ENCODE assay signal across 11 cellular contexts in genomic region chr12:62720661-62721330, GRCh38.
DNase-seq lines count a peak whose midpoint lies in the region; ATAC-seq and TF ChIP-seq lines count a peak whose summit lies in the region.
"Had no signal": no experiment of that assay in that cellular context is flagged by ENCODE, and none has a peak within 500 bp of the region (broad histone marks: within the 10 kb centered on the region; RNA-seq: fewer than 3 reads in every experiment).

No MANE protein-coding gene starts in this region.

- no peaks in the 10 kb centered on the region for H3K27me3 Mint-ChIP-seq in activated T-cell treated with anti-CD3 and anti-CD28 coated beads, Interleukin-2, amount 50 U/mL, for 72 hours (ENCODE audit: low read depth)

- in situ Hi-C loops in astrocyte of the spinal cord (cut with HindIII; ENCODE audit: low sequenced_read_pairs) = no loop called here

- H3K4me3 Mint-ChIP-seq in activated T-cell treated with anti-CD3 and anti-CD28 coated beads, Interleukin-2, amount 50 U/mL, for 72 hours = no peak overlapping the region

- no peaks in the 10 kb centered on the region for H3K9me3 Mint-ChIP-seq in activated T-cell treated with anti-CD3 and anti-CD28 coated beads, Interleukin-2, amount 50 U/mL, for 72 hours
- H3K9me3 Mint-ChIP-seq: activated T-helper 2 cell treated with anti-CD3 and anti-CD28 coated beads, Interferon-gamma antibody, Interleukin-2, Interleukin-4, amounts not matched to agents 10 μg/mL and 5 μg/mL and 100 μg/mL, durations not matched to agents 14 hours and 24 hours and 36 hours had no signal

- H3K4me1 Mint-ChIP-seq in activated T-cell treated with anti-CD3 and anti-CD28 coated beads, Interleukin-2, amount 50 U/mL, for 72 hours (ENCODE audit: low read depth) = no peaks in the 10 kb centered on the region

- no peaks in the 10 kb centered on the region for H3K36me3 Mint-ChIP-seq in activated T-cell treated with anti-CD3 and anti-CD28 coated beads, Interleukin-2, amount 50 U/mL, for 72 hours (ENCODE audit: insufficient read depth in 2 of 2)

- no peak overlapping the region for H3K27ac Mint-ChIP-seq in activated T-cell treated with anti-CD3 and anti-CD28 coated beads, Interleukin-2, amount 50 U/mL, for 72 hours
- H3K27ac Mint-ChIP-seq: activated T-helper 2 cell treated with anti-CD3 and anti-CD28 coated beads, Interferon-gamma antibody, Interleukin-2, Interleukin-4, amounts not matched to agents 10 μg/mL and 5 μg/mL and 100 μg/mL, durations not matched to agents 14 hours and 24 hours and 36 hours had no signal

- no peak overlapping the region for H3K4me3 ChIP-seq in astrocyte of the spinal cord (ENCODE audit: low read depth, low read length)
- H3K4me3 ChIP-seq: BLaER1, esophagus squamous epithelium had no signal

- ATAC-seq in activated T-cell treated with anti-CD3 and anti-CD28 coated beads, Interleukin-2, amount 50 U/mL, for 72 hours (replicated peaks in 1 of 2) = no peak
- no peak for ATAC-seq in GM19023 (IDR thresholded peaks at IDR 0.05; ENCODE audit: unreplicated experiment)

- DNase-seq in AG09319 (ENCODE audit: extremely low read depth, low read depth) (peak; percentile 38), NCI-H2107 (lab: John Stamatoyannopoulos, UW) (peak; percentile 73), astrocyte of the spinal cord (ENCODE audit: low read depth, low spot score) (peak; percentile 46), left kidney (ENCODE audit: low read depth, low spot score) (peak; percentile 34), cortex of kidney (lab: John Stamatoyannopoulos, UW) (no peak)
- DNase-seq in activated T-cell treated with anti-CD3 and anti-CD28 coated beads, Interleukin-2, amount 50 U/mL, for 72 hours = no peak
- no peak for DNase-seq in stimulated activated CD4-positive, alpha-beta T cell treated with anti-CD3 and anti-CD28 coated beads, Interleukin-15, amount 100 ng/mL, for 24 hours
- DNase-seq: esophagus squamous epithelium had no signal

- no peak for TF ChIP-seq CTCF in AG09319 (IDR thresholded peaks at IDR 0.05; ENCODE audit: low read depth, low read length)
- no peak for TF ChIP-seq CTCF in astrocyte of the spinal cord (IDR thresholded peaks at IDR 0.05; ENCODE audit: low read depth, low read length)

Comparison
In these comparisons a context has a peak if more than half of its experiments do, and no peak if none do; other contexts are left out.
1. DNase-seq: peak in AG09319 (single experiment), NCI-H2107 (single experiment), astrocyte of the spinal cord (single experiment) and left kidney (single experiment); none in cortex of kidney (single experiment), activated T-cell treated with anti-CD3 and anti-CD28 coated beads, Interleukin-2, amount 50 U/mL, for 72 hours (0 of 2) and stimulated activated CD4-positive, alpha-beta T cell treated with anti-CD3 and anti-CD28 coated beads, Interleukin-15, amount 100 ng/mL, for 24 hours (single experiment).